23 cellular contexts compared by ENCODE assay signal in the genomic region with DNA sequence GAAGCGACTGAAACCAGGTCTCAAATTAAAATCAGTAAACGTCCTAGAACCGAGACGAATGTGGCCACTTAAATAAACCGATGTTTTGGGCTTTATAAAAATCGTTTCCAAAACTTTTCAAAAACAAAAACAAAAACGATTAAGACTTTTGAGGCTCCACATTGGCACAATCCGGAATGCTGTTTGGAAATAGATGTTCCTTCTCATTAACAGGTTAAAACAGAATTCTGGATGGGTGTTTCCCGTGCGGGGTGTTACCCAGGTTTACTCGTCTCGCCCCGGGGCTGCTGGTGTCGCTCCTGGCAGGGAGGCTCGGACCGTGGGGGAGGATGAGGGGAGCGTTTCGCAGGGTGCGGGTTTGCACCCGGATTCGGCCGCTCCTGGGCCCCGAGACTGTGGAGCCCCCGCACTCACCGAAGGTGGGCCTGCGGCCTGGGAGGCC. TPM values are rescaled to one million over a fixed set of nuclear protein-coding genes. Genes with fewer than 3 reads are reported as not detected.
DNase-seq lines count a peak whose midpoint lies in the region; ATAC-seq and TF ChIP-seq lines count a peak whose summit lies in the region.
"Had no signal": no experiment of that assay in that cellular context is flagged by ENCODE, and none has a peak within 500 bp of the region (broad histone marks: within the 10 kb centered on the region; RNA-seq: fewer than 3 reads in every experiment).

No MANE protein-coding gene starts in this region.

- intact Hi-C loops in right cardiac atrium (cut with DNase I) = no loop called here
- intact Hi-C loops in left ventricle myocardium superior (cut with micrococcal nuclease) = no loop called here
- intact Hi-C loops in vagina (cut with DNase I) = no loop called here

- peaks cover 54% of the 10 kb centered on the region for H3K27me3 Mint-ChIP-seq in neural progenitor cell (ENCODE audit: insufficient read depth, low read depth)

- DNase-seq in right cardiac atrium = no peak
- no peak for DNase-seq in left ventricle myocardium superior
- DNase-seq in neural progenitor cell (ENCODE audit: low spot score) = no peak
- DNase-seq in vagina (ENCODE audit: extremely low spot score in 2 of 2) = no peak
- no peak for DNase-seq in HuH-7.5 (ENCODE audit: low spot score)
- DNase-seq: activated CD4-positive, alpha-beta T cell treated with anti-CD3 and anti-CD28 coated beads, Interleukin-2, amount 50 U/mL, for 48 hours; activated T-cell treated with anti-CD3 and anti-CD28 coated beads, Interleukin-2, amount 50 U/mL, for 1 hour; body of pancreas; CD4-positive, alpha-beta memory T cell; DMS79; HCEC 1CT; kidney; NCI-H1417; stimulated activated naive CD4-positive, alpha-beta T cell; uterus had no signal

- no peak for TF ChIP-seq POLR2A in vagina (IDR thresholded peaks at IDR 0.05)

- H2AFZ ChIP-seq in neural progenitor cell (replicated peaks) = no peak overlapping the region

- no peak overlapping the region for H3K27ac Mint-ChIP-seq in neural progenitor cell
- H3K27ac Mint-ChIP-seq: activated naive CD8-positive, alpha-beta T cell; CD4-positive, alpha-beta memory T cell had no signal

- no peaks in the 10 kb centered on the region for H3K9me3 Mint-ChIP-seq in neural progenitor cell
- H3K9me3 Mint-ChIP-seq: CD4-positive, alpha-beta memory T cell had no signal

- no peaks in the 10 kb centered on the region for H3K79me2 ChIP-seq in neural progenitor cell (ENCODE audit: low read depth)

- H3F3A ChIP-seq in neural progenitor cell (ENCODE audit: low read depth) = peaks cover 13% of the 10 kb centered on the region

- H3K4me3 Mint-ChIP-seq in neural progenitor cell = peak overlapping the region; percentile 64
- H3K4me3 Mint-ChIP-seq: activated naive CD8-positive, alpha-beta T cell had no signal

- H3K4me1 Mint-ChIP-seq in neural progenitor cell = peaks cover 13% of the 10 kb centered on the region

- H3K4me2 ChIP-seq in neural progenitor cell = peak overlapping the region; percentile 72

- no peak overlapping the region for H3K27ac ChIP-seq in right cardiac atrium (ENCODE audit: low read length)
- H3K27ac ChIP-seq in iPS-18a (ENCODE audit: low read length) = no peak overlapping the region
- H3K27ac ChIP-seq in neural progenitor cell = no peak overlapping the region
- H3K27ac ChIP-seq in vagina = no peak overlapping the region
- H3K27ac ChIP-seq: body of pancreas, VCaP had no signal

- TF ChIP-seq CTCF in neural progenitor cell (IDR thresholded peaks at IDR 0.05) (no peak), vagina (IDR thresholded peaks at IDR 0.05) (no peak)

- peaks cover 27% of the 10 kb centered on the region for H4K20me1 ChIP-seq in neural progenitor cell (ENCODE audit: low read depth)

- H3K36me3 ChIP-seq in iPS-18a (ENCODE audit: control insufficient read depth, low read depth, low read length) = no peaks in the 10 kb centered on the region
- H3K36me3 ChIP-seq in neural progenitor cell = no peaks in the 10 kb centered on the region
- H3K36me3 ChIP-seq in vagina = no peaks in the 10 kb centered on the region
- H3K36me3 ChIP-seq: uterus had no signal

- H3K4me3 ChIP-seq in right cardiac atrium (ENCODE audit: low read length) = peak overlapping the region; percentile 41
- H3K4me3 ChIP-seq in iPS-18a (ENCODE audit: low read length) = peak overlapping the region; percentile 39
- peak overlapping the region; percentile 49 for H3K4me3 ChIP-seq in neural progenitor cell
- H3K4me3 ChIP-seq in vagina = peak overlapping the region; percentile 33 to 50
- H3K4me3 ChIP-seq: body of pancreas had no signal

- H3K36me3 Mint-ChIP-seq in neural progenitor cell = no peaks in the 10 kb centered on the region
- H3K36me3 Mint-ChIP-seq: activated naive CD8-positive, alpha-beta T cell; CD4-positive, alpha-beta memory T cell had no signal

- WGBS in right cardiac atrium = 19% methylated on average over 26 of the region's 26 CpGs

- H3K9me3 ChIP-seq in right cardiac atrium (ENCODE audit: control insufficient read depth, low read length) = no peaks in the 10 kb centered on the region
- no peaks in the 10 kb centered on the region for H3K9me3 ChIP-seq in iPS-18a (ENCODE audit: control insufficient read depth, low read depth, low read length)
- H3K9me3 ChIP-seq in neural progenitor cell (ENCODE audit: low read depth) = no peaks in the 10 kb centered on the region
- H3K9me3 ChIP-seq in vagina = no peaks in the 10 kb centered on the region
- H3K9me3 ChIP-seq: A549, body of pancreas, uterus had no signal

- H3K27me3 ChIP-seq in right cardiac atrium (ENCODE audit: control insufficient read depth, insufficient read depth) = no peaks in the 10 kb centered on the region
- H3K27me3 ChIP-seq in iPS-18a (ENCODE audit: control insufficient read depth, insufficient read depth, low read length) = peaks cover 77% of the 10 kb centered on the region
- H3K27me3 ChIP-seq in neural progenitor cell = peaks cover 79% of the 10 kb centered on the region
- H3K27me3 ChIP-seq in vagina = peaks cover 21% of the 10 kb centered on the region
- H3K27me3 ChIP-seq: uterus had no signal

- ATAC-seq in right cardiac atrium (no peak), left ventricle myocardium superior (no peak), GM19023 (IDR thresholded peaks at IDR 0.05; ENCODE audit: unreplicated experiment) (no peak), GM18502 (IDR thresholded peaks at IDR 0.05; ENCODE audit: poor library complexity, unreplicated experiment) (no peak)
- ATAC-seq: A549, body of pancreas, esophagus mucosa had no signal

- H3K4me1 ChIP-seq in right cardiac atrium (ENCODE audit: control insufficient read depth, insufficient read depth, low read length) (no peaks in the 10 kb centered on the region), iPS-18a (ENCODE audit: control insufficient read depth, low read depth, low read length) (peaks cover 4% of the 10 kb centered on the region), neural progenitor cell (peaks cover 19% of the 10 kb centered on the region), vagina (peaks cover 27% of the 10 kb centered on the region)

- H3K9ac ChIP-seq in iPS-18a (ENCODE audit: low read length) (no peak overlapping the region), neural progenitor cell (no peak overlapping the region)

RNA-seq across cellular contexts. Expression of a gene that starts 1.2 kb away (rescaled TPM):
- total RNA-seq in right cardiac atrium (1 to 10 TPM; 2.3 to 3.1 (median 2.5) TPM), left ventricle myocardium superior (18.1 TPM), neural progenitor cell (ENCODE audit: low replicate concordance) (0.12 TPM in 1 of 2 replicates, not detected in the other), vagina (7.9 TPM)
- polyA plus RNA-seq in right cardiac atrium = 1.5 TPM
- total RNA-seq: body of pancreas; CD4-positive, alpha-beta memory T cell; esophagus mucosa; glomerular endothelial cell had no signal
- polyA plus RNA-seq: CD4-positive, alpha-beta memory T cell had no signal

RNA-seq across cellular contexts. Expression of a gene that starts 47.3 kb away (rescaled TPM):
- total RNA-seq in right cardiac atrium (not detected), left ventricle myocardium superior (not detected), neural progenitor cell (ENCODE audit: low replicate concordance) (0.03 TPM in 1 of 2 replicates, not detected in the other), vagina (1.7 TPM)
- not detected for polyA plus RNA-seq in right cardiac atrium
- total RNA-seq: CD4-positive, alpha-beta memory T cell; glomerular endothelial cell had no signal
- polyA plus RNA-seq: A549; CD4-positive, alpha-beta memory T cell had no signal
